In the genomic region with DNA sequence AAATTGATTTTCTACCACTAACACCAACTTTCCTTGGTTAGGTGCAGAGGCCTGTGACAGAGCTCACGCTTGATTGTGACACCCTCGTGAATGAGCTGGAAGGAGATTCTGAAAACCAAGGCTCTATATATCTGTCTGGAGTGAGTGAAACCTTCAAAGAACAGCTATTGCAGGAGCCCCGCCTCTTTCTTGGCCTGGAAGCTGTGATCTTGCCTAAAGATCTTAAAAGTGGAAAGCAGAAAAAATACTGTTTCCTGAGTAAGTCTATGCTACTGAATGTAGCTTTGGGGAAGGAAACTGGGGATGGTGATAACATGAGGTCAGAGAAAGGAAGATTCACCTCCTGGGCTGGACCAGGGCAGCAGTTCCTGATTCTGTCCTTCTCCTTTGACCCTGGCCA, we compare ENCODE assay signal across 13 cellular contexts. TPM values are rescaled to one million over a fixed set of nuclear protein-coding genes. Genes with fewer than 3 reads are reported as not detected.
DNase-seq lines count a peak whose midpoint lies in the region; ATAC-seq and TF ChIP-seq lines count a peak whose summit lies in the region.
"Had no signal": no experiment of that assay in that cellular context is flagged by ENCODE, and none has a peak within 500 bp of the region (broad histone marks: within the 10 kb centered on the region; RNA-seq: fewer than 3 reads in every experiment).

No MANE protein-coding gene starts in this region.

- no peaks in the 10 kb centered on the region for H3K27me3 ChIP-seq in neural progenitor cell

- no peak overlapping the region for H3K4me3 ChIP-seq in neural progenitor cell
- H3K4me3 ChIP-seq: smooth muscle cell, thoracic aorta had no signal

- no peaks in the 10 kb centered on the region for H4K20me1 ChIP-seq in neural progenitor cell (ENCODE audit: low read depth)

- TF ChIP-seq CTCF in neural progenitor cell (IDR thresholded peaks at IDR 0.05) = no peak

- H3K9me3 ChIP-seq in neural progenitor cell (ENCODE audit: low read depth) = no peaks in the 10 kb centered on the region
- H3K9me3 ChIP-seq: thoracic aorta had no signal

- no peaks in the 10 kb centered on the region for H3K9me3 Mint-ChIP-seq in activated CD8-positive, alpha-beta memory T cell treated with anti-CD3 and anti-CD28 coated beads, Interleukin-2, amount 10 ng/mL, durations not matched to agents 7 days and 5 days (ENCODE audit: low read depth)
- H3K9me3 Mint-ChIP-seq in activated naive CD4-positive, alpha-beta T cell treated with anti-CD3 and anti-CD28 coated beads, Interleukin-2, amount 50 U/mL, for 24 hours = no peaks in the 10 kb centered on the region
- H3K9me3 Mint-ChIP-seq in neural progenitor cell = no peaks in the 10 kb centered on the region

- no peak overlapping the region for H2AFZ ChIP-seq in neural progenitor cell (replicated peaks)

- CTCF ChIA-PET in activated CD8-positive, alpha-beta memory T cell treated with anti-CD3 and anti-CD28 coated beads, Interleukin-2, amount 10 ng/mL, durations not matched to agents 7 days and 5 days (lab: Charles Lee) = interaction anchor here (0.5 to 1.4 kb wide), 4 partner anchors 11 to 252 kb away, joined by 3 to 4 read pairs (median 3); no protein-coding TSS in a partner anchor

- no peak for DNase-seq in activated CD8-positive, alpha-beta memory T cell treated with anti-CD3 and anti-CD28 coated beads, Interleukin-2, amount 10 ng/mL, durations not matched to agents 7 days and 5 days
- no peak for DNase-seq in activated CD8-positive, alpha-beta memory T cell treated with anti-CD3 and anti-CD28 coated beads, Interleukin-2, amount 50 U/mL, for 4 hours
- DNase-seq in MV-4-11 (lab: John Stamatoyannopoulos, UW) (peak; percentile 12), neural progenitor cell (ENCODE audit: low spot score) (no peak), cerebellar cortex (ENCODE audit: low spot score) (no peak)
- DNase-seq: ACHN, mammary epithelial cell, occipital lobe had no signal

- H3K36me3 Mint-ChIP-seq in activated CD8-positive, alpha-beta memory T cell treated with anti-CD3 and anti-CD28 coated beads, Interleukin-2, amount 10 ng/mL, durations not matched to agents 7 days and 5 days = peaks cover 51% of the 10 kb centered on the region
- no peaks in the 10 kb centered on the region for H3K36me3 Mint-ChIP-seq in activated naive CD4-positive, alpha-beta T cell treated with anti-CD3 and anti-CD28 coated beads, Interleukin-2, amount 50 U/mL, for 24 hours
- H3K36me3 Mint-ChIP-seq in neural progenitor cell = peaks cover 7% of the 10 kb centered on the region

- no peaks in the 10 kb centered on the region for H3K27me3 Mint-ChIP-seq in activated CD8-positive, alpha-beta memory T cell treated with anti-CD3 and anti-CD28 coated beads, Interleukin-2, amount 10 ng/mL, durations not matched to agents 7 days and 5 days
- H3K27me3 Mint-ChIP-seq in activated naive CD4-positive, alpha-beta T cell treated with anti-CD3 and anti-CD28 coated beads, Interleukin-2, amount 50 U/mL, for 24 hours = no peaks in the 10 kb centered on the region
- no peaks in the 10 kb centered on the region for H3K27me3 Mint-ChIP-seq in neural progenitor cell (ENCODE audit: insufficient read depth, low read depth)

- H3K36me3 ChIP-seq in neural progenitor cell = no peaks in the 10 kb centered on the region
- H3K36me3 ChIP-seq: thoracic aorta had no signal

- H3K4me2 ChIP-seq in neural progenitor cell = no peak overlapping the region
- H3K4me2 ChIP-seq: smooth muscle cell had no signal

- H3K27ac Mint-ChIP-seq in activated CD8-positive, alpha-beta memory T cell treated with anti-CD3 and anti-CD28 coated beads, Interleukin-2, amount 10 ng/mL, durations not matched to agents 7 days and 5 days = peak overlapping the region; percentile 75
- H3K27ac Mint-ChIP-seq in activated naive CD4-positive, alpha-beta T cell treated with anti-CD3 and anti-CD28 coated beads, Interleukin-2, amount 50 U/mL, for 24 hours = peak overlapping the region; percentile 78
- peak overlapping the region; percentile 15 for H3K27ac Mint-ChIP-seq in neural progenitor cell

- H3K27ac ChIP-seq in neural progenitor cell = no peak overlapping the region
- H3K27ac ChIP-seq: thoracic aorta had no signal

- H3K9ac ChIP-seq in neural progenitor cell = no peak overlapping the region

- H3K79me2 ChIP-seq in neural progenitor cell (ENCODE audit: low read depth) = no peaks in the 10 kb centered on the region

- H3K4me3 Mint-ChIP-seq in activated CD8-positive, alpha-beta memory T cell treated with anti-CD3 and anti-CD28 coated beads, Interleukin-2, amount 10 ng/mL, durations not matched to agents 7 days and 5 days = no peak overlapping the region
- peak overlapping the region; percentile 20 for H3K4me3 Mint-ChIP-seq in activated naive CD4-positive, alpha-beta T cell treated with anti-CD3 and anti-CD28 coated beads, Interleukin-2, amount 50 U/mL, for 24 hours
- H3K4me3 Mint-ChIP-seq in neural progenitor cell = no peak overlapping the region

- H3F3A ChIP-seq in neural progenitor cell (ENCODE audit: low read depth) = no peaks in the 10 kb centered on the region

- H3K4me1 ChIP-seq in neural progenitor cell = no peaks in the 10 kb centered on the region

- peaks cover 41% of the 10 kb centered on the region for H3K4me1 Mint-ChIP-seq in activated CD8-positive, alpha-beta memory T cell treated with anti-CD3 and anti-CD28 coated beads, Interleukin-2, amount 10 ng/mL, durations not matched to agents 7 days and 5 days
- H3K4me1 Mint-ChIP-seq in activated naive CD4-positive, alpha-beta T cell treated with anti-CD3 and anti-CD28 coated beads, Interleukin-2, amount 50 U/mL, for 24 hours = peaks cover 26% of the 10 kb centered on the region
- no peaks in the 10 kb centered on the region for H3K4me1 Mint-ChIP-seq in neural progenitor cell

- ATAC-seq in activated CD8-positive, alpha-beta memory T cell treated with anti-CD3 and anti-CD28 coated beads, Interleukin-2, amount 10 ng/mL, durations not matched to agents 7 days and 5 days = peak; percentile 51
- no peak for ATAC-seq in GM19467 (IDR thresholded peaks at IDR 0.05; ENCODE audit: unreplicated experiment)
- ATAC-seq in GM19452 (IDR thresholded peaks at IDR 0.05; ENCODE audit: unreplicated experiment) = no peak

RNA-seq across cellular contexts. Expression of a gene that starts 38.3 kb away (rescaled TPM):
- 10 to 100 TPM; 18.7 to 24.7 TPM for total RNA-seq in activated CD8-positive, alpha-beta memory T cell treated with anti-CD3 and anti-CD28 coated beads, Interleukin-2, amount 10 ng/mL, durations not matched to agents 7 days and 5 days
- total RNA-seq in neural progenitor cell (ENCODE audit: low replicate concordance) = 9.8 and 13.1 TPM in 2 replicates

RNA-seq across cellular contexts. Expression of a gene that starts 38.3 kb away (rescaled TPM):
- total RNA-seq in activated CD8-positive, alpha-beta memory T cell treated with anti-CD3 and anti-CD28 coated beads, Interleukin-2, amount 10 ng/mL, durations not matched to agents 7 days and 5 days = 10 to 100 TPM; 20.1 to 21.6 TPM
- 46.9 and 56.4 TPM in 2 replicates for total RNA-seq in neural progenitor cell (ENCODE audit: low replicate concordance)

RNA-seq across cellular contexts. Expression of a gene that starts 55.6 kb away (rescaled TPM):
- total RNA-seq in activated CD8-positive, alpha-beta memory T cell treated with anti-CD3 and anti-CD28 coated beads, Interleukin-2, amount 10 ng/mL, durations not matched to agents 7 days and 5 days = 10 to 100 TPM; 18.1 to 24.4 TPM
- 15.4 and 18.2 TPM in 2 replicates for total RNA-seq in neural progenitor cell (ENCODE audit: low replicate concordance)

RNA-seq across cellular contexts. Expression of a gene that starts 56.0 kb away (rescaled TPM):
- 10 to 100 TPM; 38.6 to 47.7 TPM for total RNA-seq in activated CD8-positive, alpha-beta memory T cell treated with anti-CD3 and anti-CD28 coated beads, Interleukin-2, amount 10 ng/mL, durations not matched to agents 7 days and 5 days
- 60.5 and 61.8 TPM in 2 replicates for total RNA-seq in neural progenitor cell (ENCODE audit: low replicate concordance)

Comparison
In these comparisons a context has a peak if more than half of its experiments do, and no peak if none do; other contexts are left out.
1. H3K27ac Mint-ChIP-seq: peak in every context shown above with its lines; median percentile 78 in activated naive CD4-positive, alpha-beta T cell treated with anti-CD3 and anti-CD28 coated beads, Interleukin-2, amount 50 U/mL, for 24 hours; 75 in activated CD8-positive, alpha-beta memory T cell treated with anti-CD3 and anti-CD28 coated beads, Interleukin-2, amount 10 ng/mL, durations not matched to agents 7 days and 5 days; 15 in neural progenitor cell.